Comparison of ENCODE assay signal across 8 cellular contexts in the genomic region with DNA sequence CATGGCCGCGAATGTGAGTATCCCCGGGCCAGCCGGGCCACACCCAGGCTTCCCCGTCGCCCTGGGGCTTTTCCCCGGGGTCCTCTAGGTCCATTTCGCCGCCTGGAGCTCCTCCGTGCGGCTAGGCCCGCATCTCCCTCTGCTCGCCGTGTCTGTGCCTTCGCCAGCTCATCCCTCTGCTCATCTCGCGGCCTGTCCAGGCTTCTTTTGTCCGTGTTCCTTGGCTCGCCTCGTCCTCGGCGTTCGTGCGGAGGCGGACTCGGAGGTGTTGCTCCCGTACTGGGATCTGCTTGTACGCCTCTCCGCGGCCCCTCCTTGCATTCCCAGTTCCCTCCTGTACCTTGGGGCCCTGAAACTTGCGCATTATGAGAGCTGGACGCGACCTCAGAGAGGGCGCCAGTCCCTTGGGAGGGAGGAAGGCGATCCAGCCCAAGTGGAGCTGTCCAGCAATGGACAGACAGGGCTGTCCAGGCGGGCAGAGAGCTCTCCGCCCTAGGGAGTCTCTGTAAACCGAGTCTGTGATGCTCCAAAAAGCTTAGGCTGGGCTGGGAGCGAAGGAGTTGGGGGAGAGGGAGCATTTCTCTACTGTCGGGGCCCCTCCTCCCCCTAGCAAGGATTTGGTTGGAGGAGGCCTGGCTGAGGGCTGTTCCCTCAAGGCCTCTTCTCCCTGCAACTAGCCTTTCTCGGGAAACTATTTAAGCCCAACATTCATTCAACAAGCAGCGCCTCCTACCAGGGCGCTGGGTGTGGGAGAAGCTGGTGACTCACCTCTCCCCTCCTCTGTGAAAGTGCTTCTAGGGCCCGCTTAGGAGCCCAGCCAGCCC. TPM values are rescaled to one million over a fixed set of nuclear protein-coding genes. Genes with fewer than 3 reads are reported as not detected.
DNase-seq lines count a peak whose midpoint lies in the region; ATAC-seq and TF ChIP-seq lines count a peak whose summit lies in the region.

No MANE protein-coding gene starts in this region.

- intact Hi-C loops in cardiac septum (cut with DNase I) = loop anchor here (1.0 to 10.0 kb wide), 5 partner anchors 17 to 527 kb away; partner anchors contain the start of genes CCDC174, LSM3 and XPC

- no peaks in the 10 kb centered on the region for H3K27me3 ChIP-seq in BE2C
- H3K27me3 ChIP-seq in parathyroid adenoma (ENCODE audit: control insufficient read depth, insufficient read depth, low read length) = no peaks in the 10 kb centered on the region

- WGBS in urinary bladder = under 1% methylated on average over 44 of the region's 44 CpGs

- H3K4me1 ChIP-seq in BE2C = no peaks in the 10 kb centered on the region
- H3K4me1 ChIP-seq in parathyroid adenoma = peaks cover 34% of the 10 kb centered on the region
- H3K4me1 ChIP-seq in urinary bladder (ENCODE audit: insufficient read depth) = peaks cover 2% of the 10 kb centered on the region

- peak overlapping the region; percentile 94 for H3K9ac ChIP-seq in parathyroid adenoma

- H2AFZ ChIP-seq in parathyroid adenoma = peak overlapping the region; percentile 95

- no peak for TF ChIP-seq CTCF in BE2C (IDR thresholded peaks at IDR 0.05; ENCODE audit: low read depth, low read length)
- no peak for TF ChIP-seq CTCF in parathyroid adenoma (IDR thresholded peaks at IDR 0.05)

- H3K4me1 Mint-ChIP-seq in activated naive CD4-positive, alpha-beta T cell treated with anti-CD3 and anti-CD28 coated beads, Interleukin-2, amount 50 U/mL, for 24 hours = peaks cover 59% of the 10 kb centered on the region

- no peaks in the 10 kb centered on the region for H3K27me3 Mint-ChIP-seq in activated naive CD4-positive, alpha-beta T cell treated with anti-CD3 and anti-CD28 coated beads, Interleukin-2, amount 50 U/mL, for 24 hours

- H3K27ac Mint-ChIP-seq in activated naive CD4-positive, alpha-beta T cell treated with anti-CD3 and anti-CD28 coated beads, Interleukin-2, amount 50 U/mL, for 24 hours = peak overlapping the region; percentile 95

- H3K27ac ChIP-seq in parathyroid adenoma = peak overlapping the region; percentile 94
- peak overlapping the region; percentile 92 for H3K27ac ChIP-seq in urinary bladder (ENCODE audit: low read depth)

- H3K4me3 ChIP-seq in BE2C (ENCODE audit: low read depth, low read length) (peak overlapping the region; percentile 84), parathyroid adenoma (ENCODE audit: low read depth, low read length) (peak overlapping the region; percentile 84), urinary bladder (ENCODE audit: low read depth, low read length) (peak overlapping the region; percentile 74)

- ATAC-seq in GM19351 (IDR thresholded peaks at IDR 0.05; ENCODE audit: unreplicated experiment) (peak; percentile 25), HG03460 (IDR thresholded peaks at IDR 0.05; ENCODE audit: unreplicated experiment) (peak; percentile 28)

- H3K4me2 ChIP-seq in parathyroid adenoma (ENCODE audit: low read length) = peak overlapping the region; percentile 90

- H3K9me3 Mint-ChIP-seq in activated naive CD4-positive, alpha-beta T cell treated with anti-CD3 and anti-CD28 coated beads, Interleukin-2, amount 50 U/mL, for 24 hours = no peaks in the 10 kb centered on the region

- peaks cover 36% of the 10 kb centered on the region for H3K79me2 ChIP-seq in parathyroid adenoma

- peaks cover 12% of the 10 kb centered on the region; the same call in 1 of the 2 replicates for H3K36me3 ChIP-seq in BE2C
- H3K36me3 ChIP-seq in parathyroid adenoma (ENCODE audit: control insufficient read depth, insufficient read depth, low read length) = no peaks in the 10 kb centered on the region
- peaks cover 2% of the 10 kb centered on the region for H3K36me3 ChIP-seq in urinary bladder (ENCODE audit: insufficient read depth)

- DNase-seq in BE2C (peak; percentile 44), SHP77 treated with DMSO at 0.1 percent for 48 hours (lab: John Stamatoyannopoulos, UW) (peak; percentile 7), cardiac septum (ENCODE audit: low spot score) (peak; percentile 79)

- peak overlapping the region; percentile 98 for H3K4me3 Mint-ChIP-seq in activated naive CD4-positive, alpha-beta T cell treated with anti-CD3 and anti-CD28 coated beads, Interleukin-2, amount 50 U/mL, for 24 hours

- H3K9me3 ChIP-seq in BE2C (no peaks in the 10 kb centered on the region), parathyroid adenoma (ENCODE audit: control insufficient read depth, low read length) (no peaks in the 10 kb centered on the region)

- peaks cover 21% of the 10 kb centered on the region for H3K36me3 Mint-ChIP-seq in activated naive CD4-positive, alpha-beta T cell treated with anti-CD3 and anti-CD28 coated beads, Interleukin-2, amount 50 U/mL, for 24 hours

RNA-seq across cellular contexts. Expression of gene TMEM43, which starts 0.6 kb away (rescaled TPM):
- 40.3 TPM for polyA plus RNA-seq in BE2C (2012; ENCODE audit: insufficient read depth, insufficient read length, low read depth)
- 62.0 TPM for total RNA-seq in cardiac septum
- 84.1 TPM for total RNA-seq in urinary bladder
- 106 TPM for polyA plus RNA-seq in urinary bladder

RNA-seq across cellular contexts. Expression of gene CHCHD4, which starts 0.7 kb away (rescaled TPM):
- polyA plus RNA-seq in BE2C (2012; ENCODE audit: insufficient read depth, insufficient read length, low read depth) = 24.3 TPM
- total RNA-seq in cardiac septum (23.0 TPM), urinary bladder (7.7 TPM)
- polyA plus RNA-seq in urinary bladder = 18.2 TPM

RNA-seq across cellular contexts. Expression of gene XPC, which starts 53.0 kb away (rescaled TPM):
- polyA plus RNA-seq in BE2C (2012; ENCODE audit: insufficient read depth, insufficient read length, low read depth) = 11.3 TPM
- total RNA-seq in cardiac septum (16.7 TPM), urinary bladder (25.8 TPM)
- 27.3 TPM for polyA plus RNA-seq in urinary bladder

RNA-seq across cellular contexts. Expression of gene LSM3, which starts 53.2 kb away (rescaled TPM):
- 13.3 TPM for polyA plus RNA-seq in BE2C (2012; ENCODE audit: insufficient read depth, insufficient read length, low read depth)
- 13.2 TPM for total RNA-seq in cardiac septum
- 12.2 TPM for total RNA-seq in urinary bladder
- 13.0 TPM for polyA plus RNA-seq in urinary bladder

Comparison
In these comparisons a context has a peak if more than half of its experiments do, and no peak if none do; other contexts are left out.
1. Peak in every context shown above with its lines: DNase-seq, ATAC-seq, H3K4me3 ChIP-seq and H3K27ac ChIP-seq.
2. DNase-seq: peak in every context shown above with its lines; median percentile 79 in cardiac septum; 44 in BE2C; 7 in SHP77 treated with DMSO at 0.1 percent for 48 hours.